In the genomic region with DNA sequence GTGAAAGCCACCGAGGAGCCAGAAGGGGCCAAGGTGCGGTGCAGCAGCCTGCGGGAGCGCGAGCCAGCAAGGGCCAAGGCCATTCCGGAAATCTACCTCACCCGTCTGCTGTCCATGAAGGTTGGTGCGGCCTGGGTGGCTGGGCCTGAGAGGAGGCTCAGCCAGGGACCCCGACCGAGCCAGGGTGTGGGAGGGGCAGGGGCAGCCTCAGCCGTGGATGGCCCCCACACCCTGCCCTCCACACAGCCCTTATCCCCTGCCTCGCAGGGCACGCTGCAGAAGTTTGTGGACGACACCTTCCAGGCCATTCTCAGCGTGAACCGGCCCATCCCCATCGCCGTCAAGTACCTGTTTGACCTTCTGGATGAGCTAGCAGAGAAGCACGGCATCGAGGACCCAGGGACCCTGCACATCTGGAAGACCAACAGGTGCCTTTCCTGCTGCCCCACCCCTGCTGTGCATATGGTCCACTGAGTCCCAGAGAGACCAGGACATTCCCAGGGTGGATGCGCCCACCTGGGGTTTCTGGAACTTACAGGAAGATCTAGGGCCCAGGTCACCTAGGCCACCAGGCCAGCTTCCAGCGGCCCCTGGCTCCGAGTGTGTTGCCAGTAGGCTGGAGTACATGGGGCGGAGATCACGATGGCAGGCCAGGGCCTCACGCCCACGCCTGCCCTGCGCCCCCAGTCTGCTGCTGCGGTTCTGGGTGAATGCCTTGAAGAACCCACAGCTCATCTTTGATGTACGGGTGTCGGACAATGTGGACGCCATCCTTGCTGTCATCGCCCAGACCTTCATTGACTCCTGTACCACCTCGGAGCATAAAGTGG, we compare ENCODE assay signal across 16 cellular contexts. TPM values are rescaled to one million over a fixed set of nuclear protein-coding genes. Genes with fewer than 3 reads are reported as not detected.
"Had no signal": no experiment of that assay in that cellular context is flagged by ENCODE, and none has a peak within 500 bp of the region (broad histone marks: within the 10 kb centered on the region; RNA-seq: fewer than 3 reads in every experiment).

No MANE protein-coding gene starts in this region.

- H3K9me3 ChIP-seq: adrenal gland, esophagus muscularis mucosa, gastroesophageal sphincter, heart left ventricle, tibial artery had no signal

- H3K4me3 ChIP-seq: adrenal gland, esophagus muscularis mucosa, gastroesophageal sphincter, heart left ventricle, tibial artery had no signal

- ATAC-seq: activated CD4-positive, CD25-positive, alpha-beta regulatory T cell treated with anti-CD3 and anti-CD28 coated beads, Interleukin-2, amount 50 U/mL, for 24 hours; gastroesophageal sphincter; heart left ventricle had no signal

- H3K27me3 ChIP-seq: adrenal gland, esophagus muscularis mucosa, gastroesophageal sphincter, tibial artery had no signal

- DNase-seq: activated CD8-positive, alpha-beta memory T cell treated with anti-CD3 and anti-CD28 coated beads for 24 hours; activated CD8-positive, alpha-beta memory T cell treated with anti-CD3 and anti-CD28 coated beads, Interleukin-2, amount 50 U/mL, for 48 hours; activated effector memory CD4-positive, alpha-beta T cell treated with Interleukin-2 at 50 U/mL for 16 hours; activated T-cell treated with anti-CD3 and anti-CD28 coated beads, Interleukin-2, amount 50 U/mL, for 48 hours; adrenal gland; effector CD8-positive, alpha-beta T cell; kidney glomerular epithelial cell; mesendoderm; stimulated activated CD4-positive, alpha-beta T cell treated with anti-CD3 and anti-CD28 coated beads, Interleukin-2, amount 100 ng/mL, for 24 hours; stimulated activated naive CD4-positive, alpha-beta T cell treated with Interleukin-2 at 50 U/mL for 16 hours; tibial artery had no signal

- H3K27ac ChIP-seq: adrenal gland, esophagus muscularis mucosa, gastroesophageal sphincter, heart left ventricle, tibial artery had no signal

- H3K36me3 ChIP-seq: heart left ventricle had no signal

RNA-seq across cellular contexts. Expression of a gene that starts 3.4 kb away (rescaled TPM):
- total RNA-seq: T-helper 1 cell treated with Interleukin-12 subunit alpha and Interleukin-12 subunit beta and Interleukin-4 antibody, amounts not matched to agents 30 ng/mL and 1 ng/mL, for 36 hours had no signal
